Comparison of ENCODE assay signal across 2 cellular contexts in genomic region chr1:92711473-92712165, GRCh38.
A peak's percentile ranks its signal among the peaks of the same experiment; 100 is the strongest.
TF ChIP-seq lines count a peak whose summit lies in the region.

No MANE protein-coding gene starts in this region.

TF ChIP-seq in HEK293, 187 proteins besides CTCF, POLR2A, EP300 and RAD21:
- no peak for TF ChIP-seq ZNF768 (tag by site-specific recombination; IDR thresholded peaks at IDR 0.05)
- 0 out of 2 replicates have a peak, but pooled peaks have one; percentile 23 for TF ChIP-seq ZNF335 (tag by site-specific recombination; conservative IDR thresholded peaks at IDR 0.05)
- no peak for TF ChIP-seq ZNF645 (tag by site-specific recombination; IDR thresholded peaks at IDR 0.05)
- TF ChIP-seq PRDM6 (tag by site-specific recombination; IDR thresholded peaks at IDR 0.05), result peak; percentile 79
- peak; percentile 80 for TF ChIP-seq FEZF1 (tag by site-specific recombination; IDR thresholded peaks at IDR 0.05)
- TF ChIP-seq TRIM28 (IDR thresholded peaks at IDR 0.05; ENCODE audit: borderline replicate concordance, low read length), result peak; percentile 87; the same call in 1 of the 2 replicates
- TF ChIP-seq ZNF837 (tag by site-specific recombination; IDR thresholded peaks at IDR 0.05), result no peak

TF ChIP-seq in K562, 482 proteins besides CTCF, POLR2A, EP300 and RAD21 (continues in another document):
- TF ChIP-seq CCAR2 (IDR thresholded peaks at IDR 0.05; ENCODE audit: low read depth, low read length) (no peak), HNRNPH1 (optimal IDR thresholded peaks at IDR 0.05; ENCODE audit: low read depth, low read length) (no peak), CBFB (CRISPR knock-in tag; IDR thresholded peaks at IDR 0.05) (no peak), ZBTB17 (CRISPR knock-in tag; IDR thresholded peaks at IDR 0.05) (no peak), PYGO2 (tag; IDR thresholded peaks at IDR 0.05) (no peak), RBM15 (IDR thresholded peaks at IDR 0.05; ENCODE audit: insufficient read depth, low read length) (no peak), MTF1 (CRISPR knock-in tag; IDR thresholded peaks at IDR 0.05; ENCODE audit: borderline replicate concordance) (no peak), DMBX1 (CRISPR knock-in tag; IDR thresholded peaks at IDR 0.05; ENCODE audit: borderline replicate concordance) (no peak), IFI16 (CRISPR knock-in tag; IDR thresholded peaks at IDR 0.05) (no peak), NELFE (IDR thresholded peaks at IDR 0.05; ENCODE audit: insufficient read depth, insufficient read length) (no peak), SRSF9 (IDR thresholded peaks at IDR 0.05; ENCODE audit: borderline replicate concordance, low read depth, low read length) (no peak), IRF9 (tag; IDR thresholded peaks at IDR 0.05) (no peak), NKRF (IDR thresholded peaks at IDR 0.05; ENCODE audit: borderline replicate concordance) (no peak), CHD2 (IDR thresholded peaks at IDR 0.05; ENCODE audit: low read depth, low read length) (no peak), MAZ (CRISPR knock-in tag; conservative IDR thresholded peaks at IDR 0.05 in 1 of 2, IDR thresholded peaks at IDR 0.05 in 1 of 2) (no peak), ZNF324 (CRISPR knock-in tag; IDR thresholded peaks at IDR 0.05) (no peak), ZNF707 (CRISPR knock-in tag; conservative IDR thresholded peaks at IDR 0.05) (no peak), RHOXF2B (CRISPR knock-in tag; conservative IDR thresholded peaks at IDR 0.05) (no peak), ZNF561 (CRISPR knock-in tag; conservative IDR thresholded peaks at IDR 0.05) (no peak), TAL1 (IDR thresholded peaks at IDR 0.05) (no peak), EHMT2 (IDR thresholded peaks at IDR 0.05) (0 out of 2 replicates have a peak, but pooled peaks have one; percentile 21), ZNF583 (CRISPR knock-in tag; IDR thresholded peaks at IDR 0.05) (no peak)
- TF ChIP-seq, protein P1, sequence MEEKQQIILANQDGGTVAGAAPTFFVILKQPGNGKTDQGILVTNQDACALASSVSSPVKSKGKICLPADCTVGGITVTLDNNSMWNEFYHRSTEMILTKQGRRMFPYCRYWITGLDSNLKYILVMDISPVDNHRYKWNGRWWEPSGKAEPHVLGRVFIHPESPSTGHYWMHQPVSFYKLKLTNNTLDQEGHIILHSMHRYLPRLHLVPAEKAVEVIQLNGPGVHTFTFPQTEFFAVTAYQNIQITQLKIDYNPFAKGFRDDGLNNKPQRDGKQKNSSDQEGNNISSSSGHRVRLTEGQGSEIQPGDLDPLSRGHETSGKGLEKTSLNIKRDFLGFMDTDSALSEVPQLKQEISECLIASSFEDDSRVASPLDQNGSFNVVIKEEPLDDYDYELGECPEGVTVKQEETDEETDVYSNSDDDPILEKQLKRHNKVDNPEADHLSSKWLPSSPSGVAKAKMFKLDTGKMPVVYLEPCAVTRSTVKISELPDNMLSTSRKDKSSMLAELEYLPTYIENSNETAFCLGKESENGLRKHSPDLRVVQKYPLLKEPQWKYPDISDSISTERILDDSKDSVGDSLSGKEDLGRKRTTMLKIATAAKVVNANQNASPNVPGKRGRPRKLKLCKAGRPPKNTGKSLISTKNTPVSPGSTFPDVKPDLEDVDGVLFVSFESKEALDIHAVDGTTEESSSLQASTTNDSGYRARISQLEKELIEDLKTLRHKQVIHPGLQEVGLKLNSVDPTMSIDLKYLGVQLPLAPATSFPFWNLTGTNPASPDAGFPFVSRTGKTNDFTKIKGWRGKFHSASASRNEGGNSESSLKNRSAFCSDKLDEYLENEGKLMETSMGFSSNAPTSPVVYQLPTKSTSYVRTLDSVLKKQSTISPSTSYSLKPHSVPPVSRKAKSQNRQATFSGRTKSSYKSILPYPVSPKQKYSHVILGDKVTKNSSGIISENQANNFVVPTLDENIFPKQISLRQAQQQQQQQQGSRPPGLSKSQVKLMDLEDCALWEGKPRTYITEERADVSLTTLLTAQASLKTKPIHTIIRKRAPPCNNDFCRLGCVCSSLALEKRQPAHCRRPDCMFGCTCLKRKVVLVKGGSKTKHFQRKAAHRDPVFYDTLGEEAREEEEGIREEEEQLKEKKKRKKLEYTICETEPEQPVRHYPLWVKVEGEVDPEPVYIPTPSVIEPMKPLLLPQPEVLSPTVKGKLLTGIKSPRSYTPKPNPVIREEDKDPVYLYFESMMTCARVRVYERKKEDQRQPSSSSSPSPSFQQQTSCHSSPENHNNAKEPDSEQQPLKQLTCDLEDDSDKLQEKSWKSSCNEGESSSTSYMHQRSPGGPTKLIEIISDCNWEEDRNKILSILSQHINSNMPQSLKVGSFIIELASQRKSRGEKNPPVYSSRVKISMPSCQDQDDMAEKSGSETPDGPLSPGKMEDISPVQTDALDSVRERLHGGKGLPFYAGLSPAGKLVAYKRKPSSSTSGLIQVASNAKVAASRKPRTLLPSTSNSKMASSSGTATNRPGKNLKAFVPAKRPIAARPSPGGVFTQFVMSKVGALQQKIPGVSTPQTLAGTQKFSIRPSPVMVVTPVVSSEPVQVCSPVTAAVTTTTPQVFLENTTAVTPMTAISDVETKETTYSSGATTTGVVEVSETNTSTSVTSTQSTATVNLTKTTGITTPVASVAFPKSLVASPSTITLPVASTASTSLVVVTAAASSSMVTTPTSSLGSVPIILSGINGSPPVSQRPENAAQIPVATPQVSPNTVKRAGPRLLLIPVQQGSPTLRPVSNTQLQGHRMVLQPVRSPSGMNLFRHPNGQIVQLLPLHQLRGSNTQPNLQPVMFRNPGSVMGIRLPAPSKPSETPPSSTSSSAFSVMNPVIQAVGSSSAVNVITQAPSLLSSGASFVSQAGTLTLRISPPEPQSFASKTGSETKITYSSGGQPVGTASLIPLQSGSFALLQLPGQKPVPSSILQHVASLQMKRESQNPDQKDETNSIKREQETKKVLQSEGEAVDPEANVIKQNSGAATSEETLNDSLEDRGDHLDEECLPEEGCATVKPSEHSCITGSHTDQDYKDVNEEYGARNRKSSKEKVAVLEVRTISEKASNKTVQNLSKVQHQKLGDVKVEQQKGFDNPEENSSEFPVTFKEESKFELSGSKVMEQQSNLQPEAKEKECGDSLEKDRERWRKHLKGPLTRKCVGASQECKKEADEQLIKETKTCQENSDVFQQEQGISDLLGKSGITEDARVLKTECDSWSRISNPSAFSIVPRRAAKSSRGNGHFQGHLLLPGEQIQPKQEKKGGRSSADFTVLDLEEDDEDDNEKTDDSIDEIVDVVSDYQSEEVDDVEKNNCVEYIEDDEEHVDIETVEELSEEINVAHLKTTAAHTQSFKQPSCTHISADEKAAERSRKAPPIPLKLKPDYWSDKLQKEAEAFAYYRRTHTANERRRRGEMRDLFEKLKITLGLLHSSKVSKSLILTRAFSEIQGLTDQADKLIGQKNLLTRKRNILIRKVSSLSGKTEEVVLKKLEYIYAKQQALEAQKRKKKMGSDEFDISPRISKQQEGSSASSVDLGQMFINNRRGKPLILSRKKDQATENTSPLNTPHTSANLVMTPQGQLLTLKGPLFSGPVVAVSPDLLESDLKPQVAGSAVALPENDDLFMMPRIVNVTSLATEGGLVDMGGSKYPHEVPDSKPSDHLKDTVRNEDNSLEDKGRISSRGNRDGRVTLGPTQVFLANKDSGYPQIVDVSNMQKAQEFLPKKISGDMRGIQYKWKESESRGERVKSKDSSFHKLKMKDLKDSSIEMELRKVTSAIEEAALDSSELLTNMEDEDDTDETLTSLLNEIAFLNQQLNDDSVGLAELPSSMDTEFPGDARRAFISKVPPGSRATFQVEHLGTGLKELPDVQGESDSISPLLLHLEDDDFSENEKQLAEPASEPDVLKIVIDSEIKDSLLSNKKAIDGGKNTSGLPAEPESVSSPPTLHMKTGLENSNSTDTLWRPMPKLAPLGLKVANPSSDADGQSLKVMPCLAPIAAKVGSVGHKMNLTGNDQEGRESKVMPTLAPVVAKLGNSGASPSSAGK (IDR thresholded peaks at IDR 0.05), result no peak
- TF ChIP-seq, protein P2, sequence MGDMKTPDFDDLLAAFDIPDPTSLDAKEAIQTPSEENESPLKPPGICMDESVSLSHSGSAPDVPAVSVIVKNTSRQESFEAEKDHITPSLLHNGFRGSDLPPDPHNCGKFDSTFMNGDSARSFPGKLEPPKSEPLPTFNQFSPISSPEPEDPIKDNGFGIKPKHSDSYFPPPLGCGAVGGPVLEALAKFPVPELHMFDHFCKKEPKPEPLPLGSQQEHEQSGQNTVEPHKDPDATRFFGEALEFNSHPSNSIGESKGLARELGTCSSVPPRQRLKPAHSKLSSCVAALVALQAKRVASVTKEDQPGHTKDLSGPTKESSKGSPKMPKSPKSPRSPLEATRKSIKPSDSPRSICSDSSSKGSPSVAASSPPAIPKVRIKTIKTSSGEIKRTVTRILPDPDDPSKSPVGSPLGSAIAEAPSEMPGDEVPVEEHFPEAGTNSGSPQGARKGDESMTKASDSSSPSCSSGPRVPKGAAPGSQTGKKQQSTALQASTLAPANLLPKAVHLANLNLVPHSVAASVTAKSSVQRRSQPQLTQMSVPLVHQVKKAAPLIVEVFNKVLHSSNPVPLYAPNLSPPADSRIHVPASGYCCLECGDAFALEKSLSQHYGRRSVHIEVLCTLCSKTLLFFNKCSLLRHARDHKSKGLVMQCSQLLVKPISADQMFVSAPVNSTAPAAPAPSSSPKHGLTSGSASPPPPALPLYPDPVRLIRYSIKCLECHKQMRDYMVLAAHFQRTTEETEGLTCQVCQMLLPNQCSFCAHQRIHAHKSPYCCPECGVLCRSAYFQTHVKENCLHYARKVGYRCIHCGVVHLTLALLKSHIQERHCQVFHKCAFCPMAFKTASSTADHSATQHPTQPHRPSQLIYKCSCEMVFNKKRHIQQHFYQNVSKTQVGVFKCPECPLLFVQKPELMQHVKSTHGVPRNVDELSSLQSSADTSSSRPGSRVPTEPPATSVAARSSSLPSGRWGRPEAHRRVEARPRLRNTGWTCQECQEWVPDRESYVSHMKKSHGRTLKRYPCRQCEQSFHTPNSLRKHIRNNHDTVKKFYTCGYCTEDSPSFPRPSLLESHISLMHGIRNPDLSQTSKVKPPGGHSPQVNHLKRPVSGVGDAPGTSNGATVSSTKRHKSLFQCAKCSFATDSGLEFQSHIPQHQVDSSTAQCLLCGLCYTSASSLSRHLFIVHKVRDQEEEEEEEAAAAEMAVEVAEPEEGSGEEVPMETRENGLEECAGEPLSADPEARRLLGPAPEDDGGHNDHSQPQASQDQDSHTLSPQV (IDR thresholded peaks at IDR 0.05), result 0 out of 2 replicates have a peak, but pooled peaks have one; percentile 27
- TF ChIP-seq, protein P3, sequence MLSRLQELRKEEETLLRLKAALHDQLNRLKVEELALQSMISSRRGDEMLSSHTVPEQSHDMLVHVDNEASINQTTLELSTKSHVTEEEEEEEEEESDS (CRISPR knock-in tag; IDR thresholded peaks at IDR 0.05), result no peak
- TF ChIP-seq, protein P4, sequence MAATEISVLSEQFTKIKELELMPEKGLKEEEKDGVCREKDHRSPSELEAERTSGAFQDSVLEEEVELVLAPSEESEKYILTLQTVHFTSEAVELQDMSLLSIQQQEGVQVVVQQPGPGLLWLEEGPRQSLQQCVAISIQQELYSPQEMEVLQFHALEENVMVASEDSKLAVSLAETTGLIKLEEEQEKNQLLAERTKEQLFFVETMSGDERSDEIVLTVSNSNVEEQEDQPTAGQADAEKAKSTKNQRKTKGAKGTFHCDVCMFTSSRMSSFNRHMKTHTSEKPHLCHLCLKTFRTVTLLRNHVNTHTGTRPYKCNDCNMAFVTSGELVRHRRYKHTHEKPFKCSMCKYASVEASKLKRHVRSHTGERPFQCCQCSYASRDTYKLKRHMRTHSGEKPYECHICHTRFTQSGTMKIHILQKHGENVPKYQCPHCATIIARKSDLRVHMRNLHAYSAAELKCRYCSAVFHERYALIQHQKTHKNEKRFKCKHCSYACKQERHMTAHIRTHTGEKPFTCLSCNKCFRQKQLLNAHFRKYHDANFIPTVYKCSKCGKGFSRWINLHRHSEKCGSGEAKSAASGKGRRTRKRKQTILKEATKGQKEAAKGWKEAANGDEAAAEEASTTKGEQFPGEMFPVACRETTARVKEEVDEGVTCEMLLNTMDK (IDR thresholded peaks at IDR 0.05; ENCODE audit: borderline replicate concordance, insufficient read depth, low read depth, low read length, poor library complexity, severe bottlenecking), result no peak
- TF ChIP-seq, protein P5, sequence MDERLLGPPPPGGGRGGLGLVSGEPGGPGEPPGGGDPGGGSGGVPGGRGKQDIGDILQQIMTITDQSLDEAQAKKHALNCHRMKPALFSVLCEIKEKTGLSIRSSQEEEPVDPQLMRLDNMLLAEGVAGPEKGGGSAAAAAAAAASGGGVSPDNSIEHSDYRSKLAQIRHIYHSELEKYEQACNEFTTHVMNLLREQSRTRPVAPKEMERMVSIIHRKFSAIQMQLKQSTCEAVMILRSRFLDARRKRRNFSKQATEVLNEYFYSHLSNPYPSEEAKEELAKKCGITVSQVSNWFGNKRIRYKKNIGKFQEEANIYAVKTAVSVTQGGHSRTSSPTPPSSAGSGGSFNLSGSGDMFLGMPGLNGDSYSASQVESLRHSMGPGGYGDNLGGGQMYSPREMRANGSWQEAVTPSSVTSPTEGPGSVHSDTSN (CRISPR knock-in tag; IDR thresholded peaks at IDR 0.05; ENCODE audit: low read depth), result no peak
- TF ChIP-seq, protein P5 (tag; conservative IDR thresholded peaks at IDR 0.05; ENCODE audit: low read depth), result peak; percentile 70; the same call in 1 of the 2 replicates
